ENCODE assay signal across 8 cellular contexts in genomic region chr1:117534995-117535467, GRCh38.
DNase-seq lines count a peak whose midpoint lies in the region; ATAC-seq and TF ChIP-seq lines count a peak whose summit lies in the region.

No MANE protein-coding gene starts in this region.

- ATAC-seq in GM18868 (IDR thresholded peaks at IDR 0.05; ENCODE audit: unreplicated experiment) (peak; percentile 82), HG03103 (IDR thresholded peaks at IDR 0.05; ENCODE audit: low read depth, unreplicated experiment) (peak; percentile 71), WTC11 (peak; percentile 91)

- TF ChIP-seq POLR2A in suprapubic skin (IDR thresholded peaks at IDR 0.05): no peak

- H3K36me3 Mint-ChIP-seq in WTC11 (no peaks in the 10 kb centered on the region), mesothelial cell of epicardium (no peaks in the 10 kb centered on the region)

- no peak overlapping the region for H3K4me3 ChIP-seq in suprapubic skin

- H3K4me3 Mint-ChIP-seq in WTC11 (no peak overlapping the region), mesothelial cell of epicardium (no peak overlapping the region)

- H3K9me3 Mint-ChIP-seq in WTC11: no peaks in the 10 kb centered on the region
- H3K9me3 Mint-ChIP-seq in mesothelial cell of epicardium: no peaks in the 10 kb centered on the region

- H3K4me1 ChIP-seq in suprapubic skin: no peaks in the 10 kb centered on the region

- H3K4me1 Mint-ChIP-seq in WTC11 (no peaks in the 10 kb centered on the region; the same call in 1 of the 2 replicates), mesothelial cell of epicardium (no peaks in the 10 kb centered on the region)

- H3K27ac Mint-ChIP-seq in WTC11: no peak overlapping the region
- H3K27ac Mint-ChIP-seq in mesothelial cell of epicardium: no peak overlapping the region

- no peak for TF ChIP-seq EP300 in suprapubic skin (IDR thresholded peaks at IDR 0.05)

- no peak overlapping the region for H3K27ac ChIP-seq in suprapubic skin

- H3K9me3 ChIP-seq in suprapubic skin: no peaks in the 10 kb centered on the region

- H3K27me3 Mint-ChIP-seq in WTC11 (ENCODE audit: low read depth) (no peaks in the 10 kb centered on the region), mesothelial cell of epicardium (ENCODE audit: low read depth) (peaks cover 2% of the 10 kb centered on the region)

- POLR2A ChIA-PET in WTC11 (lab: Charles Lee): interaction anchor here (0.6 to 0.9 kb wide), 2 partner anchors 43 to 372 kb away, joined by 3 read pairs; no protein-coding TSS in a partner anchor

- H3K27me3 ChIP-seq in suprapubic skin: no peaks in the 10 kb centered on the region

- 13% methylated on average over 6 of the region's 6 CpGs for WGBS in suprapubic skin

- TF ChIP-seq CTCF in WTC11 (IDR thresholded peaks at IDR 0.05): peak; percentile 61; the same call in 1 of the 2 replicates
- TF ChIP-seq CTCF in mesothelial cell of epicardium (IDR thresholded peaks at IDR 0.05; ENCODE audit: unreplicated experiment): peak; percentile 32
- peak; percentile 23 to 63 for TF ChIP-seq CTCF in suprapubic skin (IDR thresholded peaks at IDR 0.05)

- H3K36me3 ChIP-seq in suprapubic skin: no peaks in the 10 kb centered on the region

- CTCF ChIA-PET in WTC11 (lab: Charles Lee): interaction anchor here (0.6 to 4.3 kb wide), 57 partner anchors 9 to 1432 kb away, joined by 3 to 44 read pairs (median 5); no protein-coding TSS in a partner anchor

- DNase-seq in Ammon's horn (ENCODE audit: low spot score) (peak; percentile 60), NCI-H2171 treated with DMSO at 0.1 percent for 48 hours (lab: John Stamatoyannopoulos, UW) (peak; percentile 65), WTC11 (ENCODE audit: low spot score) (peak; percentile 64), mesothelial cell of epicardium (ENCODE audit: low spot score in 2 of 2, unreplicated experiment in 2 of 2) (no peak), suprapubic skin (ENCODE audit: low spot score in 2 of 2) (no peak)
- DNase-seq in effector CD4-positive, alpha-beta T cell: peak; percentile 17

TF ChIP-seq in WTC11, 78 proteins besides CTCF, POLR2A, EP300 and RAD21 (continues in another document):
- TF ChIP-seq SMAD3 (CRISPR knock-in tag; IDR thresholded peaks at IDR 0.05; ENCODE audit: borderline replicate concordance) (no peak), AR (CRISPR knock-in tag; IDR thresholded peaks at IDR 0.05) (no peak), ZNF671 (CRISPR knock-in tag; IDR thresholded peaks at IDR 0.05) (no peak), E2F5 (CRISPR knock-in tag; IDR thresholded peaks at IDR 0.05) (no peak), RORB (CRISPR knock-in tag; IDR thresholded peaks at IDR 0.05) (no peak), NR1H2 (CRISPR knock-in tag; IDR thresholded peaks at IDR 0.05) (no peak), ESRRA (CRISPR knock-in tag; IDR thresholded peaks at IDR 0.05; ENCODE audit: borderline replicate concordance) (no peak), AFF4 (CRISPR knock-in tag; IDR thresholded peaks at IDR 0.05; ENCODE audit: borderline replicate concordance) (no peak), ZNF532 (CRISPR knock-in tag; IDR thresholded peaks at IDR 0.05; ENCODE audit: borderline replicate concordance) (no peak), ZNF232 (CRISPR knock-in tag; IDR thresholded peaks at IDR 0.05) (no peak), TEAD4 (CRISPR knock-in tag; IDR thresholded peaks at IDR 0.05) (peak; percentile 42; the same call in 1 of the 2 replicates), PRRX2 (CRISPR knock-in tag; IDR thresholded peaks at IDR 0.05) (no peak)

Comparison
In these comparisons a context has a peak if more than half of its experiments do, and no peak if none do; other contexts are left out.
1. DNase-seq: peak in Ammon's horn (single experiment), NCI-H2171 treated with DMSO at 0.1 percent for 48 hours (single experiment), WTC11 (single experiment) and effector CD4-positive, alpha-beta T cell (single experiment); none in mesothelial cell of epicardium (0 of 2) and suprapubic skin (0 of 2).
2. Peak in every context shown above with its lines, with median percentiles within 50 percentile points of each other: ATAC-seq and CTCF ChIP-seq.